15 cellular contexts compared by ENCODE assay signal in the genomic region with DNA sequence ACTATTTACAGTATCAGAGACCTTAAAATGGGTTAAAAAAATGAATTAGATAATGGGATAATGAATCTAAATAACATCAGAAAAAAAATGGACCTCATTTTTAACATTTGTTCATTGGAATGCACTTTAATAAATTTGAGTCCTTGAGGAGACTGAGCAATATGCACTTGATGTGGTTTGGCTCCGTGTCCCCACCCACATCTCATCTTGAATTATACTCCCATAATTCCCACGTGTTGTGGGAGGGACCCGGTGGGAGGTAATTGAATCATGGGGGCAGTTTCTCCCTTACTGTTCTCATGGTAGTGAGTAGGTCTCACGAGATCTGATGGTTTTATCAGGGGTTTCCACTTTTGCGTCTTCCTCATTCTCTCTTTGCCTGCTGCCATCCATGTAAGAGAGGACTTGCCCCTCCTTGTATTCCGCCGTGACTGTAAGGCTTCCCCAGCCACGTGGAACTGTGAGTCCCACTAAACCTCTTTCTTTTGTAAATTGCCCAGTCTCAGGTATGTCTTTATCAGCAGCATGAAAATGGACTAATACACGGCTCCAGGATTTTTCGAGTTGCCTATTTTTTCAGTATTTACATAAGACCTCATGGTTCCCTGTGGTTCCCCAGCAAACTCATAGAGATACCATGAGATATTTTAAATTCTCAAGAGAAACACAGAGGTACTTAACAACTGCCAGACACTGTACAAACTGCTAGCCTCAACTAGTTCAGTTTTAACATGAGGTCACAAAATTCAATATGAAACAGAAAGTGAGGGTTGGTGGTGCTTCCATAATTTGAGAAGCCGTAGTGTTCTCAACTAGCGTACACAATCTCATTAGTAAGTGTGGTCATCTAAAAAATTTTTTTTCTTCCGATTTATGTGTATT.
DNase-seq lines count a peak whose midpoint lies in the region; ATAC-seq and TF ChIP-seq lines count a peak whose summit lies in the region.
"Had no signal": no experiment of that assay in that cellular context is flagged by ENCODE, and none has a peak within 500 bp of the region (broad histone marks: within the 10 kb centered on the region; RNA-seq: fewer than 3 reads in every experiment).

No MANE protein-coding gene starts in this region.

- TF ChIP-seq CTCF in astrocyte of the spinal cord (IDR thresholded peaks at IDR 0.05; ENCODE audit: low read depth, low read length): no peak

- peaks cover 47% of the 10 kb centered on the region for H3K4me1 Mint-ChIP-seq in stimulated activated memory B cell treated with anti-CD40 and anti-IgM and Interleukin-4, amounts not matched to agents 10 μg/mL and 1 μg/mL and 100 μg/mL, for 72 hours
- H3K4me1 Mint-ChIP-seq: CD4-positive, alpha-beta memory T cell had no signal

- no peaks in the 10 kb centered on the region for H3K27me3 Mint-ChIP-seq in stimulated activated memory B cell treated with anti-CD40 and anti-IgM and Interleukin-4, amounts not matched to agents 10 μg/mL and 1 μg/mL and 100 μg/mL, for 72 hours
- H3K27me3 Mint-ChIP-seq: CD4-positive, alpha-beta memory T cell had no signal

- no peak for TF ChIP-seq POLR2A in GM18505 (IDR thresholded peaks at IDR 0.05; ENCODE audit: borderline replicate concordance, extremely low read depth, insufficient read depth, insufficient read length)

- H3K36me3 Mint-ChIP-seq in stimulated activated memory B cell treated with anti-CD40 and anti-IgM and Interleukin-4, amounts not matched to agents 10 μg/mL and 1 μg/mL and 100 μg/mL, for 72 hours: peaks cover 21% of the 10 kb centered on the region
- H3K36me3 Mint-ChIP-seq: activated naive CD8-positive, alpha-beta T cell; CD4-positive, alpha-beta memory T cell had no signal

- H3K4me3 ChIP-seq in astrocyte of the spinal cord (ENCODE audit: low read depth, low read length): no peak overlapping the region
- H3K4me3 ChIP-seq: lung, skin epidermis had no signal

- DNase-seq in astrocyte of the spinal cord (ENCODE audit: low read depth, low spot score): peak; percentile 58
- DNase-seq in hepatic stellate cell (ENCODE audit: low spot score): no peak
- DNase-seq: activated CD4-positive, CD25-positive, alpha-beta regulatory T cell; CD4-positive, alpha-beta memory T cell; NCI-H1436; NCI-H774; nucleus accumbens had no signal

- peak overlapping the region; percentile 87 for H3K4me3 Mint-ChIP-seq in stimulated activated memory B cell treated with anti-CD40 and anti-IgM and Interleukin-4, amounts not matched to agents 10 μg/mL and 1 μg/mL and 100 μg/mL, for 72 hours
- H3K4me3 Mint-ChIP-seq: activated naive CD8-positive, alpha-beta T cell; CD4-positive, alpha-beta memory T cell had no signal

- H3K27ac Mint-ChIP-seq in stimulated activated memory B cell treated with anti-CD40 and anti-IgM and Interleukin-4, amounts not matched to agents 10 μg/mL and 1 μg/mL and 100 μg/mL, for 72 hours: peak overlapping the region; percentile 93
- H3K27ac Mint-ChIP-seq: activated naive CD8-positive, alpha-beta T cell; CD4-positive, alpha-beta memory T cell had no signal

- H3K9me3 Mint-ChIP-seq in stimulated activated memory B cell treated with anti-CD40 and anti-IgM and Interleukin-4, amounts not matched to agents 10 μg/mL and 1 μg/mL and 100 μg/mL, for 72 hours: no peaks in the 10 kb centered on the region

- in situ Hi-C loops in astrocyte of the spinal cord (cut with HindIII; ENCODE audit: low sequenced_read_pairs): no loop called here

- ATAC-seq in GM19455 (IDR thresholded peaks at IDR 0.05; ENCODE audit: unreplicated experiment) (peak; percentile 84), HG03432 (IDR thresholded peaks at IDR 0.05; ENCODE audit: unreplicated experiment) (peak; percentile 68), HG03460 (IDR thresholded peaks at IDR 0.05; ENCODE audit: unreplicated experiment) (no peak), GM18505 (IDR thresholded peaks at IDR 0.05; ENCODE audit: unreplicated experiment) (no peak)
- ATAC-seq in stimulated activated memory B cell treated with anti-CD40 and anti-IgM and Interleukin-4, amounts not matched to agents 10 μg/mL and 1 μg/mL and 100 μg/mL, for 72 hours: peak; percentile 78

Comparison
In these comparisons a context has a peak if more than half of its experiments do, and no peak if none do; other contexts are left out.
1. ATAC-seq: peak in GM19455 (single experiment), HG03432 (single experiment) and stimulated activated memory B cell treated with anti-CD40 and anti-IgM and Interleukin-4, amounts not matched to agents 10 μg/mL and 1 μg/mL and 100 μg/mL, for 72 hours (single experiment); none in HG03460 (single experiment) and GM18505 (single experiment).